ENCODE assay signal across 8 cellular contexts in genomic region chr6:108558372-108559096, GRCh38. TPM values are rescaled to one million over a fixed set of nuclear protein-coding genes. Genes with fewer than 3 reads are reported as not detected.
DNase-seq lines count a peak whose midpoint lies in the region; ATAC-seq and TF ChIP-seq lines count a peak whose summit lies in the region.

No MANE protein-coding gene starts in this region.

- H3K4me1 Mint-ChIP-seq in natural killer cell treated with Interleukin-12 subunit alpha and Interleukin-12 subunit beta and Interleukin-15 and Interleukin-18, amount 100 ng/mL, for 72 hours (ENCODE audit: low read depth in 2 of 2) = peaks cover 20 to 31% of the 10 kb centered on the region in 2 donors

- peak overlapping the region; percentile 88 for H2AFZ ChIP-seq in DND-41 (ENCODE audit: low read depth, low read length)

- peak overlapping the region; percentile 77 for H3K9ac ChIP-seq in DND-41 (ENCODE audit: low read depth, low read length)

- H3K36me3 Mint-ChIP-seq in natural killer cell treated with Interleukin-12 subunit alpha and Interleukin-12 subunit beta and Interleukin-15 and Interleukin-18, amount 100 ng/mL, for 72 hours = peaks cover 8% of the 10 kb centered on the region

- no peaks in the 10 kb centered on the region for H3K9me3 Mint-ChIP-seq in natural killer cell treated with Interleukin-12 subunit alpha and Interleukin-12 subunit beta and Interleukin-15 and Interleukin-18, amount 100 ng/mL, for 72 hours

- peak overlapping the region; percentile 96 for H3K27ac Mint-ChIP-seq in natural killer cell treated with Interleukin-12 subunit alpha and Interleukin-12 subunit beta and Interleukin-15 and Interleukin-18, amount 100 ng/mL, for 72 hours

- H3K9me3 ChIP-seq in DND-41 (ENCODE audit: insufficient read depth, low read length, severe bottlenecking) (no peaks in the 10 kb centered on the region), RWPE2 (ENCODE audit: severe bottlenecking) (no peaks in the 10 kb centered on the region)

- H3K27me3 Mint-ChIP-seq in natural killer cell treated with Interleukin-12 subunit alpha and Interleukin-12 subunit beta and Interleukin-15 and Interleukin-18, amount 100 ng/mL, for 72 hours = peaks cover 0 to 2% of the 10 kb centered on the region in 2 donors

- H3K36me3 ChIP-seq in DND-41 (ENCODE audit: insufficient read depth, low read length) (peaks cover 9% of the 10 kb centered on the region; the same call in 1 of the 2 replicates), H7 (replicated peaks; ENCODE audit: control insufficient read depth, insufficient read depth, low read length) (no peaks in the 10 kb centered on the region), RWPE2 (ENCODE audit: low read depth) (peaks cover 11% of the 10 kb centered on the region)

- H3K4me3 Mint-ChIP-seq in natural killer cell treated with Interleukin-12 subunit alpha and Interleukin-12 subunit beta and Interleukin-15 and Interleukin-18, amount 100 ng/mL, for 72 hours = peak overlapping the region; percentile 96

- TF ChIP-seq CTCF in DND-41 (IDR thresholded peaks at IDR 0.05; ENCODE audit: borderline replicate concordance, extremely low read depth, low read length, poor library complexity, severe bottlenecking) (no peak), RWPE2 (IDR thresholded peaks at IDR 0.05; ENCODE audit: poor library complexity, severe bottlenecking) (peak; percentile 3), fibroblast of pulmonary artery (IDR thresholded peaks at IDR 0.05; ENCODE audit: low read length, missing control alignments) (no peak)

- H3K27ac ChIP-seq in DND-41 (ENCODE audit: low read length) (peak overlapping the region; percentile 97), RWPE2 (ENCODE audit: poor library complexity, severe bottlenecking) (peak overlapping the region; percentile 88)

- DNase-seq in DND-41 (peak; percentile 98), H7 (peak; percentile 93), M059J (ENCODE audit: low read depth) (peak; percentile 99), RWPE2 (ENCODE audit: low spot score) (peak; percentile 97), fibroblast of pulmonary artery (ENCODE audit: low read depth) (peak; percentile 100)
- peak; percentile 99 for DNase-seq in activated effector memory CD4-positive, alpha-beta T cell treated with anti-CD3 and anti-CD28 coated beads, Interleukin-2, amount 50 U/mL, for 16 hours
- DNase-seq in natural killer cell treated with Interleukin-12 subunit alpha and Interleukin-12 subunit beta and Interleukin-15 and Interleukin-18, amount 100 ng/mL, for 72 hours (ENCODE audit: low spot score) = peak; percentile 98
- DNase-seq in stimulated activated naive CD4-positive, alpha-beta T cell (lab: John Stamatoyannopoulos, UW) = peak; percentile 93 to 97 (median 96)

- H3K4me3 ChIP-seq in DND-41 (ENCODE audit: low read depth in 1 of 2, low read length in 2 of 2) = peak overlapping the region; percentile 74 to 78
- H3K4me3 ChIP-seq in H7 (ENCODE audit: insufficient read depth, low read depth, low read length) = peak overlapping the region; percentile 79
- H3K4me3 ChIP-seq in RWPE2 (ENCODE audit: severe bottlenecking) = peak overlapping the region; percentile 97
- peak overlapping the region; percentile 76 for H3K4me3 ChIP-seq in fibroblast of pulmonary artery (replicated peaks; ENCODE audit: low read depth, low read length)

- no peaks in the 10 kb centered on the region for H3K27me3 ChIP-seq in DND-41 (ENCODE audit: insufficient read depth, low read length, poor library complexity)
- H3K27me3 ChIP-seq in H7 (ENCODE audit: control insufficient read depth, insufficient read depth, low read length) = peaks cover 15% of the 10 kb centered on the region
- H3K27me3 ChIP-seq in RWPE2 (ENCODE audit: insufficient read depth, poor library complexity, severe bottlenecking) = no peaks in the 10 kb centered on the region

- H4K20me1 ChIP-seq in DND-41 (ENCODE audit: insufficient read depth, low read length) = peaks cover 10% of the 10 kb centered on the region

- H3K4me1 ChIP-seq in DND-41 (ENCODE audit: insufficient read depth, low read length) (peaks cover 43% of the 10 kb centered on the region), RWPE2 (ENCODE audit: insufficient read depth, poor library complexity, severe bottlenecking) (peaks cover 21% of the 10 kb centered on the region)

- H3K79me2 ChIP-seq in DND-41 (ENCODE audit: insufficient read depth, low read length) = peaks cover 37% of the 10 kb centered on the region

- peak; percentile 76 for ATAC-seq in DND-41 (ENCODE audit: insufficient read depth, low read depth)
- peak; percentile 46 for ATAC-seq in RWPE2 (ENCODE audit: low read depth)
- ATAC-seq in natural killer cell treated with Interleukin-12 subunit alpha and Interleukin-12 subunit beta and Interleukin-15 and Interleukin-18, amount 100 ng/mL, for 72 hours = peak; percentile 78 to 85

- peak overlapping the region; percentile 98 for H3K4me2 ChIP-seq in DND-41 (ENCODE audit: insufficient read depth, low read length)

RNA-seq across cellular contexts. Expression of gene FOXO3, which starts 2.2 kb away (rescaled TPM):
- 10.9 and 14.0 TPM in 2 replicates for total RNA-seq in H7 (2014; rRNA removed; shearing (Covaris generic))
- 22.9 and 34.1 TPM in 2 replicates for total RNA-seq in M059J (2014; rRNA removed; shearing (Covaris generic))
- total RNA-seq in natural killer cell treated with Interleukin-12 subunit alpha and Interleukin-12 subunit beta and Interleukin-15 and Interleukin-18, amount 100 ng/mL, for 72 hours = 10 to 100 TPM; 17.8 to 20.6 TPM

Comparison
In these comparisons a context has a peak if more than half of its experiments do, and no peak if none do; other contexts are left out.
1. Peak in every context shown above with its lines: DNase-seq, ATAC-seq, H3K4me3 ChIP-seq and H3K27ac ChIP-seq.